Comparison of ENCODE assay signal across 20 cellular contexts in genomic region chr9:133950916-133951231, GRCh38. TPM values are rescaled to one million over a fixed set of nuclear protein-coding genes. Genes with fewer than 3 reads are reported as not detected.
A peak's percentile ranks its signal among the peaks of the same experiment; 100 is the strongest.
DNase-seq lines count a peak whose midpoint lies in the region; FAIRE-seq and TF ChIP-seq lines count a peak whose summit lies in the region.
"Had no signal": no experiment of that assay in that cellular context is flagged by ENCODE, and none has a peak within 500 bp of the region (broad histone marks: within the 10 kb centered on the region; RNA-seq: fewer than 3 reads in every experiment).

No MANE protein-coding gene starts in this region.

- H2AK5ac ChIP-seq in H1 (ENCODE audit: low read depth, low read length) = no peak overlapping the region

- no peaks in the 10 kb centered on the region; a peak in 1 of 8 replicates for H3K36me3 ChIP-seq in H1 (ENCODE audit: control insufficient read depth in 2 of 4, insufficient read depth in 4 of 4, low read length in 3 of 4)
- H3K36me3 ChIP-seq in neural progenitor cell = no peaks in the 10 kb centered on the region
- H3K36me3 ChIP-seq in CD4-positive, alpha-beta memory T cell (ENCODE audit: insufficient read depth, low read length) = no peaks in the 10 kb centered on the region

- H3K4me3 Mint-ChIP-seq in IgD-negative memory B cell = peak overlapping the region in 2 of 4 donors; percentile 22 to 42
- H3K4me3 Mint-ChIP-seq in neural progenitor cell = no peak overlapping the region
- no peak overlapping the region for H3K4me3 Mint-ChIP-seq in CD4-positive, alpha-beta memory T cell
- H3K4me3 Mint-ChIP-seq: activated T-helper 17 cell treated with anti-CD3 and anti-CD28 coated beads, Interleukin-2, amount 50 U/mL, for 72 hours; naive thymus-derived CD8-positive, alpha-beta T cell; stimulated activated naive CD8-positive, alpha-beta T cell treated with anti-CD3 and anti-CD28 coated beads, Interleukin-15, amount 100 ng/mL, for 72 hours had no signal

- H3F3A ChIP-seq in neural progenitor cell (ENCODE audit: low read depth) = peaks cover under 1% of the 10 kb centered on the region

- no peak overlapping the region for H2BK20ac ChIP-seq in H1 (ENCODE audit: low read length)

- H3K36me3 Mint-ChIP-seq in IgD-negative memory B cell (peaks cover 4% of the 10 kb centered on the region), neural progenitor cell (peaks cover 2% of the 10 kb centered on the region)
- no peaks in the 10 kb centered on the region for H3K36me3 Mint-ChIP-seq in CD4-positive, alpha-beta memory T cell
- H3K36me3 Mint-ChIP-seq: naive thymus-derived CD8-positive, alpha-beta T cell had no signal

- H2AFZ ChIP-seq in H1 (ENCODE audit: low read length) (no peak overlapping the region), neural progenitor cell (replicated peaks) (no peak overlapping the region)

- H3K4me3 ChIP-seq in AG04450 (ENCODE audit: low read depth, low read length) = peak overlapping the region; percentile 17; the same call in 1 of the 2 replicates
- no peak overlapping the region for H3K4me3 ChIP-seq in H1 (ENCODE audit: extremely low read depth in 1 of 4, insufficient read depth in 2 of 4, low read depth in 3 of 4, low read length in 4 of 4)
- no peak overlapping the region for H3K4me3 ChIP-seq in neural progenitor cell
- H3K4me3 ChIP-seq in CD4-positive, alpha-beta memory T cell (ENCODE audit: low read length in 2 of 2) = no peak overlapping the region

- peaks cover 14 to 19% of the 10 kb centered on the region in 2 experiments for H4K20me1 ChIP-seq in H1 (replicated peaks in 1 of 2; ENCODE audit: control insufficient read depth in 1 of 2, insufficient read depth in 2 of 2, low read length in 2 of 2)
- H4K20me1 ChIP-seq in neural progenitor cell (ENCODE audit: low read depth) = peaks cover 83% of the 10 kb centered on the region

- no peaks in the 10 kb centered on the region for H3K27me3 ChIP-seq in AG04450 (ENCODE audit: control insufficient read depth, insufficient read depth, low read length)
- no peaks in the 10 kb centered on the region for H3K27me3 ChIP-seq in H1 (replicated peaks in 1 of 4; ENCODE audit: control insufficient read depth in 3 of 4, extremely low read depth in 1 of 4, insufficient read depth in 3 of 4, low read length in 3 of 4)
- H3K27me3 ChIP-seq in neural progenitor cell = no peaks in the 10 kb centered on the region
- no peaks in the 10 kb centered on the region for H3K27me3 ChIP-seq in CD4-positive, alpha-beta memory T cell (ENCODE audit: insufficient read depth, low read length)
- H3K27me3 ChIP-seq: foreskin keratinocyte had no signal

- H2BK12ac ChIP-seq in H1 (ENCODE audit: low read depth, low read length) = no peak overlapping the region

- H4K8ac ChIP-seq in H1 (ENCODE audit: extremely low read depth, insufficient read depth, low read length) = 0 out of 2 replicates have a peak overlapping the region, but pooled peaks have one; percentile 11

- TF ChIP-seq POLR2A in H1 (IDR thresholded peaks at IDR 0.05; ENCODE audit: control extremely low read depth in 1 of 2, low read depth in 2 of 2, low read length in 2 of 2) = no peak

- peaks cover 14% of the 10 kb centered on the region for H3K79me1 ChIP-seq in H1 (ENCODE audit: low read depth, low read length)

- no peak overlapping the region for H3K4ac ChIP-seq in H1 (replicated peaks; ENCODE audit: insufficient read length, low read depth, low read length)

- H3K18ac ChIP-seq in H1 (ENCODE audit: extremely low read depth, low read length) = no peak overlapping the region

- no peaks in the 10 kb centered on the region for H3K9me3 Mint-ChIP-seq in IgD-negative memory B cell
- H3K9me3 Mint-ChIP-seq in neural progenitor cell = no peaks in the 10 kb centered on the region
- H3K9me3 Mint-ChIP-seq in CD4-positive, alpha-beta memory T cell = no peaks in the 10 kb centered on the region
- H3K9me3 Mint-ChIP-seq: activated T-helper 17 cell treated with anti-CD3 and anti-CD28 coated beads, Interleukin-2, amount 50 U/mL, for 72 hours; naive thymus-derived CD8-positive, alpha-beta T cell; stimulated activated naive CD8-positive, alpha-beta T cell treated with anti-CD3 and anti-CD28 coated beads, Interleukin-15, amount 100 ng/mL, for 72 hours had no signal

- no peak overlapping the region for H3K23ac ChIP-seq in H1 (ENCODE audit: insufficient read length)

- H3K27me3 Mint-ChIP-seq in IgD-negative memory B cell = no peaks in the 10 kb centered on the region
- H3K27me3 Mint-ChIP-seq in neural progenitor cell (ENCODE audit: insufficient read depth, low read depth) = peaks cover 9% of the 10 kb centered on the region
- no peaks in the 10 kb centered on the region for H3K27me3 Mint-ChIP-seq in CD4-positive, alpha-beta memory T cell
- H3K27me3 Mint-ChIP-seq: activated T-helper 17 cell treated with anti-CD3 and anti-CD28 coated beads, Interleukin-2, amount 50 U/mL, for 72 hours; naive thymus-derived CD8-positive, alpha-beta T cell; stimulated activated naive CD8-positive, alpha-beta T cell treated with anti-CD3 and anti-CD28 coated beads, Interleukin-15, amount 100 ng/mL, for 72 hours had no signal

- no peak overlapping the region for H3K56ac ChIP-seq in H1 (replicated peaks; ENCODE audit: insufficient read length, low read depth, low read length)

- TF ChIP-seq CTCF in AG04450 (IDR thresholded peaks at IDR 0.05; ENCODE audit: low read depth, low read length) = no peak
- TF ChIP-seq CTCF in H1 (IDR thresholded peaks at IDR 0.05; ENCODE audit: control extremely low read depth in 1 of 3, insufficient read depth in 1 of 3, low read depth in 1 of 3, low read length in 3 of 3) = no peak
- no peak for TF ChIP-seq CTCF in neural progenitor cell (IDR thresholded peaks at IDR 0.05)

- no peak for FAIRE-seq in H1 (lab: Jason Lieb, UNC)
- FAIRE-seq: GM12892, urothelium cell line had no signal

- H3K4me2 ChIP-seq in H1 (ENCODE audit: insufficient read depth in 1 of 2, low read depth in 2 of 2, low read length in 2 of 2) = no peak overlapping the region
- no peak overlapping the region for H3K4me2 ChIP-seq in neural progenitor cell

- H2BK120ac ChIP-seq in H1 (replicated peaks; ENCODE audit: low read depth, low read length) = no peak overlapping the region

- DNase-seq in AG04450 (ENCODE audit: low read depth, low spot score) = no peak
- no peak for DNase-seq in H1 (ENCODE audit: low read depth in 1 of 2, low spot score in 2 of 2)
- DNase-seq in neural progenitor cell (ENCODE audit: low spot score) = no peak
- DNase-seq in activated CD8-positive, alpha-beta memory T cell treated with anti-CD3 and anti-CD28 coated beads for 24 hours = no peak
- DNase-seq in SW480 (ENCODE audit: low spot score) = no peak
- no peak for DNase-seq in stimulated activated CD4-positive, alpha-beta T cell treated with anti-CD3 and anti-CD28 coated beads, Interleukin-4, amount 100 ng/mL, for 4 hours
- no peak for DNase-seq in CD4-positive, alpha-beta memory T cell
- DNase-seq: Caco-2; cerebellar nuclear complex; foreskin keratinocyte; GDM1; MM.1S; naive thymus-derived CD8-positive, alpha-beta T cell; NCI-H446 treated with DMSO at 0.1 percent for 48 hours; stimulated activated naive CD8-positive, alpha-beta T cell treated with anti-CD3 and anti-CD28 coated beads, Interleukin-15, amount 100 ng/mL, for 72 hours; T-helper 1 cell had no signal

- no peak overlapping the region for H2BK15ac ChIP-seq in H1 (ENCODE audit: low read length)

- CTCF ChIA-PET in AG04450 (lab: Charles Lee) (no interaction called here), H1 (lab: Charles Lee; ENCODE audit: partially characterized antibody) (interaction anchor here (1.3 to 2.8 kb wide), 4 partner anchors 12 to 169 kb away, joined by 3 to 8 read pairs (median 3); no protein-coding TSS in a partner anchor)
- CTCF ChIA-PET in CD4-positive, alpha-beta memory T cell (lab: Charles Lee; ENCODE audit: partially characterized antibody) = no interaction called here

- H3K9me3 ChIP-seq in AG04450 (ENCODE audit: control insufficient read depth, insufficient read depth, low read length) (peaks cover 5% of the 10 kb centered on the region; the same call in 1 of the 2 replicates), H1 (ENCODE audit: insufficient read depth in 2 of 2, low read depth in 1 of 2, low read length in 1 of 2) (no peaks in the 10 kb centered on the region), neural progenitor cell (ENCODE audit: low read depth) (no peaks in the 10 kb centered on the region)
- H3K9me3 ChIP-seq in CD4-positive, alpha-beta memory T cell (ENCODE audit: control insufficient read depth in 1 of 2, low read length in 2 of 2) = no peaks in the 10 kb centered on the region
- H3K9me3 ChIP-seq: Caco-2 had no signal

- no peak overlapping the region for H4K91ac ChIP-seq in H1 (replicated peaks; ENCODE audit: insufficient read length, low read length)

- no peak overlapping the region for H3K14ac ChIP-seq in H1 (ENCODE audit: insufficient read length)

- 92% methylated on average over 10 of the region's 10 CpGs; no CpG with 5 or more reads in 1 of the 2 experiments for WGBS in H1 (ENCODE audit: extremely low coverage in 1 of 2, insufficient coverage in 1 of 2, insufficient read length in 1 of 2, insufficient replicate concordance in 2 of 2, low coverage in 1 of 2, low lambda C conversion rate in 2 of 2, missing lambda C conversion rate in 1 of 2), 2 experiments

- intact Hi-C loops in CD4-positive, alpha-beta memory T cell (cut with micrococcal nuclease) = no loop called here

- H3K9ac ChIP-seq in H1 (replicated peaks in 1 of 4; ENCODE audit: extremely low read depth in 1 of 4, low read depth in 3 of 4, low read length in 3 of 4) = no peak overlapping the region
- no peak overlapping the region for H3K9ac ChIP-seq in neural progenitor cell

- 0 out of 2 replicates have a peak, but pooled peaks cover under 1% of the 10 kb centered on the region for H3K23me2 ChIP-seq in H1 (ENCODE audit: low read depth, low read length)

- H3K4me1 ChIP-seq in H1 (replicated peaks in 1 of 4; ENCODE audit: control insufficient read depth in 3 of 4, insufficient read depth in 4 of 4, low read length in 3 of 4) (peaks cover 2 to 17% (median 10%) of the 10 kb centered on the region in 4 experiments), neural progenitor cell (peaks cover 2% of the 10 kb centered on the region)
- H3K4me1 ChIP-seq in CD4-positive, alpha-beta memory T cell (ENCODE audit: insufficient read depth, low read length) = peaks cover 13% of the 10 kb centered on the region
- H3K4me1 ChIP-seq: Caco-2, foreskin keratinocyte had no signal

- peaks cover 35 to 47% (median 46%) of the 10 kb centered on the region in 3 donors for H3K4me1 Mint-ChIP-seq in IgD-negative memory B cell
- peaks cover 48% of the 10 kb centered on the region for H3K4me1 Mint-ChIP-seq in neural progenitor cell
- H3K4me1 Mint-ChIP-seq in CD4-positive, alpha-beta memory T cell = peaks cover 9 to 14% (median 13%) of the 10 kb centered on the region in 4 donors

- H3K27ac Mint-ChIP-seq in IgD-negative memory B cell = peak overlapping the region; percentile 64 to 86 (median 78)
- H3K27ac Mint-ChIP-seq in neural progenitor cell = peak overlapping the region; percentile 81
- no peak overlapping the region for H3K27ac Mint-ChIP-seq in CD4-positive, alpha-beta memory T cell
- H3K27ac Mint-ChIP-seq: activated T-helper 17 cell treated with anti-CD3 and anti-CD28 coated beads, Interleukin-2, amount 50 U/mL, for 72 hours; naive thymus-derived CD8-positive, alpha-beta T cell had no signal

- H3K79me2 ChIP-seq in H1 (ENCODE audit: control insufficient read depth in 1 of 2, insufficient read depth in 2 of 2, low read length in 2 of 2) = peaks cover 0 to 78% of the 10 kb centered on the region in 2 experiments; a peak in 2 of 4 replicates
- peaks cover 87% of the 10 kb centered on the region for H3K79me2 ChIP-seq in neural progenitor cell (ENCODE audit: low read depth)

- TF ChIP-seq RAD21 in H1 (IDR thresholded peaks at IDR 0.05 in 1 of 2, conservative IDR thresholded peaks at IDR 0.05 in 1 of 2; ENCODE audit: low read depth in 2 of 2, low read length in 2 of 2) = no peak

- POLR2A ChIA-PET in AG04450 (lab: Yijun Ruan, JAX) (interaction anchor here (0.8 kb wide), 1 partner anchor 42 kb away, joined by 4 read pairs; no protein-coding TSS in a partner anchor), H1 (lab: Charles Lee; ENCODE audit: partially characterized antibody) (no interaction called here)
- POLR2A ChIA-PET in CD4-positive, alpha-beta memory T cell (lab: Charles Lee; ENCODE audit: partially characterized antibody) = no interaction called here

- no peak overlapping the region for H4K5ac ChIP-seq in H1 (ENCODE audit: insufficient read length, low read depth, low read length)

- H2BK5ac ChIP-seq in H1 (ENCODE audit: low read depth, low read length) = no peak overlapping the region; the same call in 1 of the 2 replicates

- TF ChIP-seq EP300 in H1 (IDR thresholded peaks at IDR 0.05; ENCODE audit: borderline replicate concordance in 1 of 2, low read depth in 2 of 2, low read length in 2 of 2) = no peak

- peak overlapping the region; percentile 21 for H3K27ac ChIP-seq in AG04450 (ENCODE audit: low read depth, low read length)
- no peak overlapping the region for H3K27ac ChIP-seq in H1 (ENCODE audit: low read depth, low read length)
- H3K27ac ChIP-seq in neural progenitor cell = no peak overlapping the region
- no peak overlapping the region for H3K27ac ChIP-seq in CD4-positive, alpha-beta memory T cell (ENCODE audit: low read depth, low read length)
- H3K27ac ChIP-seq: foreskin keratinocyte had no signal

RNA-seq across cellular contexts. Expression of gene VAV2, which starts 41.2 kb away (rescaled TPM):
- polyA plus RNA-seq in AG04450 (2011; rRNA removed) (9.0 and 10.7 TPM in 2 replicates), IgD-negative memory B cell (28.7 TPM), H1 (2011; rRNA removed) (13.6 and 17.6 TPM in 2 replicates)
- 19.7 and 27.4 TPM in 2 replicates for polyA minus RNA-seq in AG04450 (2011; rRNA and poly(A)+ RNA removed)
- 34.6 and 37.6 TPM in 2 replicates for total RNA-seq in H1 (2021; fragmentation: NEBNext Ultra II Directional; extraction: Animal tissue kit (Norgen Biotek cat#: 25700))
- 20.6 TPM for polyA plus RNA-seq in H1 (2011; cell fraction: cytosol; rRNA removed)
- polyA plus RNA-seq in H1 (2011; cell fraction: nucleus; rRNA removed) = 40.6 TPM
- 20.5 to 32.6 TPM (median 30.1 TPM) in 4 replicates for polyA plus RNA-seq in H1 (2012, experiment 1 of 2)
- 11.5 TPM for polyA plus RNA-seq in H1 (2012, experiment 2 of 2)
- 15.7 TPM for polyA plus RNA-seq in H1 (2013, experiment 1 of 2)
- 15.9 TPM for polyA plus RNA-seq in H1 (2013, experiment 2 of 2)
- polyA minus RNA-seq in H1 (2011; rRNA and poly(A)+ RNA removed) = 28.1 and 28.9 TPM in 2 replicates
- 19.7 TPM for polyA minus RNA-seq in H1 (2011; cell fraction: cytosol; rRNA and poly(A)+ RNA removed)
- polyA minus RNA-seq in H1 (2011; cell fraction: nucleus; rRNA and poly(A)+ RNA removed) = 22.4 TPM
- 12.9 and 19.0 TPM in 2 replicates for total RNA-seq in neural progenitor cell (ENCODE audit: low replicate concordance)
- total RNA-seq in CD4-positive, alpha-beta memory T cell = 1 to 10 TPM; 1.1 to 3.0 TPM
- under 1 TPM; 0.26 to 0.94 TPM for polyA plus RNA-seq in CD4-positive, alpha-beta memory T cell

Comparison
In these comparisons a context has a peak if more than half of its experiments do, and no peak if none do; other contexts are left out.
1. H3K27ac Mint-ChIP-seq: peak in IgD-negative memory B cell (3 of 3) and neural progenitor cell (single experiment); none in CD4-positive, alpha-beta memory T cell (0 of 7).